Comparison of ENCODE assay signal across 8 cellular contexts in genomic region chr1:50023292-50024159, GRCh38. TPM values are rescaled to one million over a fixed set of nuclear protein-coding genes. Genes with fewer than 3 reads are reported as not detected.
DNase-seq lines count a peak whose midpoint lies in the region; ATAC-seq and TF ChIP-seq lines count a peak whose summit lies in the region.

AGBL4 (minus strand) TSS chr1:50023954.

- no peak for TF ChIP-seq POLR2A in ovary (IDR thresholded peaks at IDR 0.05)

- WGBS in ovary, 3 donors: 5 to 6% (median 6%) methylated on average over 32 to 56 of the region's 56 CpGs
- WGBS in hepatocyte (ENCODE audit: low lambda C conversion rate, missing lambda C conversion rate): 94% methylated on average over 52 of the region's 56 CpGs

- H3K27ac ChIP-seq in ovary (no peak within 1 kb of the TSS), hepatocyte (no peak within 1 kb of the TSS)

- H3K27ac Mint-ChIP-seq in activated CD8-positive, alpha-beta T cell treated with anti-CD3 and anti-CD28 coated beads for 36 hours: no peak within 1 kb of the TSS
- no peak within 1 kb of the TSS for H3K27ac Mint-ChIP-seq in glutamatergic neuron (ENCODE audit: unreplicated experiment)

- no peaks in the 10 kb centered on the region for H3K36me3 ChIP-seq in ovary
- no peaks in the 10 kb centered on the region for H3K36me3 ChIP-seq in hepatocyte (replicated peaks; ENCODE audit: insufficient read depth, low read depth)

- no peaks in the 10 kb centered on the region for H3K9me2 ChIP-seq in hepatocyte (replicated peaks; ENCODE audit: insufficient read depth)

- DNase-seq in D341Med (ENCODE audit: low spot score) (peak; percentile 90), M059J (ENCODE audit: low read depth) (peak; percentile 38), glutamatergic neuron (peak; percentile 80), ovary (peak; percentile 20 to 50 (median 30)), T-helper 9 cell (no peak), hepatocyte (ENCODE audit: low spot score) (no peak)
- peak; percentile 11 for DNase-seq in activated CD8-positive, alpha-beta T cell treated with anti-CD3 and anti-CD28 coated beads for 36 hours

- no peaks in the 10 kb centered on the region for H3K36me3 Mint-ChIP-seq in activated CD8-positive, alpha-beta T cell treated with anti-CD3 and anti-CD28 coated beads for 36 hours (ENCODE audit: low read depth)
- H3K36me3 Mint-ChIP-seq in glutamatergic neuron (ENCODE audit: unreplicated experiment): no peaks in the 10 kb centered on the region

- H3K4me3 ChIP-seq in ovary (peak within 1 kb of the TSS; percentile 36), hepatocyte (no peak within 1 kb of the TSS)

- no peak within 1 kb of the TSS for H2AFZ ChIP-seq in hepatocyte

- H4K20me1 ChIP-seq in hepatocyte (ENCODE audit: insufficient read depth, poor library complexity, severe bottlenecking): no peaks in the 10 kb centered on the region

- H3K4me1 ChIP-seq in ovary (ENCODE audit: insufficient read depth) (peaks cover 4% of the 10 kb centered on the region), hepatocyte (ENCODE audit: insufficient read depth) (no peaks in the 10 kb centered on the region)

- H3K27me3 ChIP-seq in ovary (no peaks in the 10 kb centered on the region), hepatocyte (no peaks in the 10 kb centered on the region)

- peak within 1 kb of the TSS; percentile 7 for H3K4me3 Mint-ChIP-seq in activated CD8-positive, alpha-beta T cell treated with anti-CD3 and anti-CD28 coated beads for 36 hours
- peak within 1 kb of the TSS; percentile 84 for H3K4me3 Mint-ChIP-seq in glutamatergic neuron (ENCODE audit: unreplicated experiment)

- H3K4me2 ChIP-seq in hepatocyte: no peak within 1 kb of the TSS

- no peaks in the 10 kb centered on the region for H3K9me3 Mint-ChIP-seq in activated CD8-positive, alpha-beta T cell treated with anti-CD3 and anti-CD28 coated beads for 36 hours
- no peaks in the 10 kb centered on the region for H3K9me3 Mint-ChIP-seq in glutamatergic neuron (ENCODE audit: unreplicated experiment)

- H3K79me2 ChIP-seq in hepatocyte: no peaks in the 10 kb centered on the region

- ATAC-seq in activated CD8-positive, alpha-beta T cell treated with anti-CD3 and anti-CD28 coated beads for 36 hours: peak; percentile 51
- ATAC-seq in HG03354 (IDR thresholded peaks at IDR 0.05; ENCODE audit: poor library complexity, severe bottlenecking, unreplicated experiment): no peak

- peaks cover 4% of the 10 kb centered on the region for H3K4me1 Mint-ChIP-seq in activated CD8-positive, alpha-beta T cell treated with anti-CD3 and anti-CD28 coated beads for 36 hours (ENCODE audit: low read depth)
- no peaks in the 10 kb centered on the region for H3K4me1 Mint-ChIP-seq in glutamatergic neuron (ENCODE audit: low read depth, unreplicated experiment)

- POLR2A ChIA-PET in activated CD8-positive, alpha-beta T cell treated with anti-CD3 and anti-CD28 coated beads for 36 hours (lab: Charles Lee): no interaction called here

- H3K27me3 Mint-ChIP-seq in activated CD8-positive, alpha-beta T cell treated with anti-CD3 and anti-CD28 coated beads for 36 hours: peaks cover 16% of the 10 kb centered on the region
- H3K27me3 Mint-ChIP-seq in glutamatergic neuron (ENCODE audit: unreplicated experiment): no peaks in the 10 kb centered on the region

- CTCF ChIA-PET in activated CD8-positive, alpha-beta T cell treated with anti-CD3 and anti-CD28 coated beads for 36 hours (lab: Charles Lee): no interaction called here

- no peak for TF ChIP-seq EP300 in ovary (IDR thresholded peaks at IDR 0.05)

- intact Hi-C loops in activated CD8-positive, alpha-beta T cell treated with anti-CD3 and anti-CD28 coated beads for 36 hours (cut with micrococcal nuclease): no loop called here
- intact Hi-C loops in ovary (cut with DNase I): no loop called here

- TF ChIP-seq CTCF in activated CD8-positive, alpha-beta T cell treated with anti-CD3 and anti-CD28 coated beads for 36 hours (IDR thresholded peaks at IDR 0.05): no peak
- TF ChIP-seq CTCF in glutamatergic neuron (IDR thresholded peaks at IDR 0.05; ENCODE audit: partially characterized antibody, unreplicated experiment): no peak
- TF ChIP-seq CTCF in ovary (IDR thresholded peaks at IDR 0.05): no peak
- no peak for TF ChIP-seq CTCF in hepatocyte (IDR thresholded peaks at IDR 0.05; ENCODE audit: poor library complexity)

- H3K9me3 ChIP-seq in ovary (no peaks in the 10 kb centered on the region), hepatocyte (ENCODE audit: low read depth) (no peaks in the 10 kb centered on the region)

RNA-seq across cellular contexts. Expression of gene AGBL4, which starts in this region (rescaled TPM):
- total RNA-seq in M059J (2014; rRNA removed; shearing (Covaris generic)): not detected in 2 replicates
- total RNA-seq in activated CD8-positive, alpha-beta T cell treated with anti-CD3 and anti-CD28 coated beads for 36 hours: under 1 TPM in 1 of 2 experiments, not detected in 1; 0.14 TPM
- total RNA-seq in glutamatergic neuron (ENCODE audit: unreplicated experiment): 3.5 TPM
- 1 to 10 TPM in 1 of 7 donors, under 1 TPM in 6; 0.36 to 6.2 (median 0.72) TPM for total RNA-seq in ovary
- polyA plus RNA-seq in ovary: under 1 TPM; 0.15 to 0.25 TPM
- 0.52 and 0.73 TPM in 2 replicates for total RNA-seq in hepatocyte
- polyA plus RNA-seq in hepatocyte: 0.50 TPM in 2 replicates

Comparison
In these comparisons a context has a peak if more than half of its experiments do, and no peak if none do; other contexts are left out.
1. Peak in DNase-seq in M059J; RNA of the gene not detected or under 1 TPM.
2. Peak in DNase-seq and ATAC-seq in activated CD8-positive, alpha-beta T cell treated with anti-CD3 and anti-CD28 coated beads for 36 hours; RNA of the gene not detected or under 1 TPM.
3. DNase-seq: peak in D341Med (single experiment), glutamatergic neuron (single experiment) and ovary (5 of 5); none in T-helper 9 cell (single experiment) and hepatocyte (single experiment).